Comparison of ENCODE assay signal across 28 cellular contexts in the genomic region with DNA sequence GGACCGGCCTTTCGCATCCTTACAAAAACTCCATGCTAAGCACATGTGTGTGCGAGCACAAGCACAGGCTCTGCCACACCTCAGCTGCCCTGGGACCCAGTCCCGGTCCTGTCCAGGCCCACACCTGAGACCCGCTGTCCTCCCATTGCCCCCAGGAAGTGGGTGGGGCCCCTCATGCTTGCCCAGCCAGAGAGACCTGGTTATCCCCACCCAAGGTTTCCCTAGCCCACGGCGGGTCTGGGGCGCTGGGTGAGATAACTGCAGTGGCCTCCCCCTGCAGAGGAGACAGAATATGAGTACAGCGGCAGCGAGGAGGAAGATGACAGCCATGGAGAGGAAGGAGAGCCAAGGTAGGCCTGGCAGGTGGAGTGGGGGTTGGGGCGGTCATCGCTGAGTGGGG. TPM values are rescaled to one million over a fixed set of nuclear protein-coding genes. Genes with fewer than 3 reads are reported as not detected.
"Had no signal": no experiment of that assay in that cellular context is flagged by ENCODE, and none has a peak within 500 bp of the region (broad histone marks: within the 10 kb centered on the region; RNA-seq: fewer than 3 reads in every experiment).

No MANE protein-coding gene starts in this region.

- DNase-seq: activated CD4-positive, alpha-beta memory T cell treated with anti-CD3 and anti-CD28 coated beads, Interleukin-2, amount 10 ng/mL, durations not matched to agents 7 days and 5 days; activated CD4-positive, alpha-beta T cell treated with anti-CD3 and anti-CD28 coated beads for 48 hours; activated CD4-positive, CD25-positive, alpha-beta regulatory T cell; activated gamma-delta T cell; activated naive CD4-positive, alpha-beta T cell treated with anti-CD3 and anti-CD28 coated beads, Interleukin-2, amount 10 ng/mL, durations not matched to agents 7 days and 5 days; activated naive CD8-positive, alpha-beta T cell treated with anti-CD3 and anti-CD28 coated beads, Interleukin-2, amount 50 U/mL, for 24 hours; amygdala; caudate nucleus; cortex of kidney; foreskin fibroblast; head of caudate nucleus; hippocampal formation; left colon; mammary epithelial cell; naive thymus-derived CD4-positive, alpha-beta T cell; ovary; stimulated activated CD4-positive, alpha-beta T cell treated with anti-CD3 and anti-CD28 coated beads, Interleukin-2, amount 100 ng/mL, for 48 hours; T-helper 1 cell; trophoblast cell had no signal

- H3K27me3 Mint-ChIP-seq: activated CD4-positive, alpha-beta memory T cell treated with anti-CD3 and anti-CD28 coated beads, Interleukin-2, amount 10 ng/mL, durations not matched to agents 7 days and 5 days; activated naive CD4-positive, alpha-beta T cell treated with anti-CD3 and anti-CD28 coated beads, Interleukin-2, amount 10 ng/mL, durations not matched to agents 7 days and 5 days; activated naive CD8-positive, alpha-beta T cell treated with anti-CD3 and anti-CD28 coated beads, Interleukin-2, amount 50 U/mL, for 24 hours; naive thymus-derived CD4-positive, alpha-beta T cell; progenitor cell of endocrine pancreas; stimulated activated naive CD8-positive, alpha-beta T cell treated with anti-CD3 and anti-CD28 coated beads, Interleukin-15, Interleukin-2, amounts not matched to agents 100 ng/mL and 50 ng/mL, for 24 hours had no signal

- H3K27ac Mint-ChIP-seq: activated CD4-positive, alpha-beta memory T cell treated with anti-CD3 and anti-CD28 coated beads, Interleukin-2, amount 10 ng/mL, durations not matched to agents 7 days and 5 days; activated naive CD4-positive, alpha-beta T cell treated with anti-CD3 and anti-CD28 coated beads, Interleukin-2, amount 10 ng/mL, durations not matched to agents 7 days and 5 days; activated naive CD8-positive, alpha-beta T cell treated with anti-CD3 and anti-CD28 coated beads, Interleukin-2, amount 50 U/mL, for 24 hours; mesothelial cell of epicardium; progenitor cell of endocrine pancreas; stimulated activated naive CD8-positive, alpha-beta T cell treated with anti-CD3 and anti-CD28 coated beads, Interleukin-15, Interleukin-2, amounts not matched to agents 100 ng/mL and 50 ng/mL, for 24 hours had no signal

- ATAC-seq: activated naive CD8-positive, alpha-beta T cell treated with anti-CD3 and anti-CD28 coated beads, Interleukin-2, amount 50 U/mL, for 24 hours; esophagus mucosa; left colon; naive thymus-derived CD4-positive, alpha-beta T cell; right lobe of liver had no signal

- H3K4me3 Mint-ChIP-seq: activated CD4-positive, alpha-beta memory T cell treated with anti-CD3 and anti-CD28 coated beads, Interleukin-2, amount 10 ng/mL, durations not matched to agents 7 days and 5 days; activated naive CD4-positive, alpha-beta T cell treated with anti-CD3 and anti-CD28 coated beads, Interleukin-2, amount 10 ng/mL, durations not matched to agents 7 days and 5 days; activated naive CD8-positive, alpha-beta T cell treated with anti-CD3 and anti-CD28 coated beads, Interleukin-2, amount 50 U/mL, for 24 hours; mesothelial cell of epicardium; naive thymus-derived CD4-positive, alpha-beta T cell; stimulated activated naive CD8-positive, alpha-beta T cell treated with anti-CD3 and anti-CD28 coated beads, Interleukin-15, Interleukin-2, amounts not matched to agents 100 ng/mL and 50 ng/mL, for 24 hours had no signal

- H3K9me3 Mint-ChIP-seq: activated CD4-positive, alpha-beta memory T cell treated with anti-CD3 and anti-CD28 coated beads, Interleukin-2, amount 10 ng/mL, durations not matched to agents 7 days and 5 days; activated naive CD4-positive, alpha-beta T cell treated with anti-CD3 and anti-CD28 coated beads, Interleukin-2, amount 10 ng/mL, durations not matched to agents 7 days and 5 days; activated naive CD8-positive, alpha-beta T cell treated with anti-CD3 and anti-CD28 coated beads, Interleukin-2, amount 50 U/mL, for 24 hours; mesothelial cell of epicardium; naive thymus-derived CD4-positive, alpha-beta T cell; stimulated activated naive CD8-positive, alpha-beta T cell treated with anti-CD3 and anti-CD28 coated beads, Interleukin-15, Interleukin-2, amounts not matched to agents 100 ng/mL and 50 ng/mL, for 24 hours had no signal

RNA-seq across cellular contexts. Expression of a gene that starts 45.2 kb away (rescaled TPM):
- total RNA-seq: activated CD4-positive, alpha-beta memory T cell treated with anti-CD3 and anti-CD28 coated beads, Interleukin-2, amount 10 ng/mL, durations not matched to agents 7 days and 5 days; chondrocyte; esophagus mucosa; left colon; mammary epithelial cell; mesothelial cell of epicardium; progenitor cell of endocrine pancreas; renal cortical epithelial cell; subcutaneous adipose tissue; thoracic aorta had no signal
